8 cellular contexts compared by ENCODE assay signal in genomic region chr1:145858238-145858936, GRCh38. TPM values are rescaled to one million over a fixed set of nuclear protein-coding genes. Genes with fewer than 3 reads are reported as not detected.
DNase-seq lines count a peak whose midpoint lies in the region; ATAC-seq and TF ChIP-seq lines count a peak whose summit lies in the region.

No MANE protein-coding gene starts in this region.

- no peaks in the 10 kb centered on the region for H3K4me1 Mint-ChIP-seq in glutamatergic neuron (ENCODE audit: low read depth, unreplicated experiment)

- ATAC-seq in HG02870 (IDR thresholded peaks at IDR 0.05; ENCODE audit: unreplicated experiment) (peak; percentile 17), GM21515 (IDR thresholded peaks at IDR 0.05; ENCODE audit: unreplicated experiment) (no peak)

- no peaks in the 10 kb centered on the region for H3K9me2 ChIP-seq in PC-9 (ENCODE audit: insufficient read depth)

- H3K4me2 ChIP-seq in PC-9, result peak overlapping the region; percentile 75
- peak overlapping the region; percentile 88 for H3K4me2 ChIP-seq in parathyroid adenoma (ENCODE audit: low read length)

- H3K9ac ChIP-seq in parathyroid adenoma, result no peak overlapping the region

- 0 out of 2 replicates have a peak, but pooled peaks cover 14% of the 10 kb centered on the region for H3K36me3 ChIP-seq in PC-9 (ENCODE audit: low read depth)
- no peaks in the 10 kb centered on the region for H3K36me3 ChIP-seq in parathyroid adenoma (ENCODE audit: control insufficient read depth, insufficient read depth, low read length)

- H3K9me3 ChIP-seq in PC-9 (ENCODE audit: insufficient read depth, low read depth) (no peaks in the 10 kb centered on the region), parathyroid adenoma (ENCODE audit: control insufficient read depth, low read length) (no peaks in the 10 kb centered on the region)

- DNase-seq in EL, result peak; percentile 61
- DNase-seq in PC-9, result peak in 1 of 2 experiments; percentile 50
- DNase-seq in activated gamma-delta T cell treated with anti-CD3 and anti-CD28 coated beads, Interleukin-2, amount 50 U/mL, for 16 hours (ENCODE audit: low read depth), result peak; percentile 53
- DNase-seq in glutamatergic neuron, result peak; percentile 64
- DNase-seq in foreskin melanocyte, result no peak

- CTCF ChIA-PET in PC-9 (lab: Charles Lee), result interaction anchor here (0.5 to 2.3 kb wide), 9 partner anchors 8 to 148 kb away, joined by 3 to 29 read pairs (median 6); partner anchors contain the start of genes NUDT17 and PEX11B

- H3K36me3 Mint-ChIP-seq in glutamatergic neuron (ENCODE audit: unreplicated experiment), result no peaks in the 10 kb centered on the region

- H3K4me3 Mint-ChIP-seq in glutamatergic neuron (ENCODE audit: unreplicated experiment), result peak overlapping the region; percentile 89

- H3K9me3 Mint-ChIP-seq in glutamatergic neuron (ENCODE audit: unreplicated experiment), result peaks cover 2% of the 10 kb centered on the region

- H3F3A ChIP-seq in PC-9 (ENCODE audit: insufficient read depth, low read depth), result peaks cover 4% of the 10 kb centered on the region; the same call in 1 of the 2 replicates

- H4K20me1 ChIP-seq in PC-9 (ENCODE audit: insufficient read depth), result no peaks in the 10 kb centered on the region

- intact Hi-C loops in PC-9 (cut with micrococcal nuclease; ENCODE audit: unreplicated experiment), result loop anchor here (2.0 to 5.0 kb wide), 2 partner anchors 60 to 179 kb away; partner anchors contain the start of gene PEX11B

- POLR2A ChIA-PET in PC-9 (lab: Charles Lee; ENCODE audit: unreplicated experiment), result interaction anchor here (0.5 to 1.8 kb wide), 8 partner anchors 12 to 393 kb away, joined by 3 to 19 read pairs (median 4); partner anchors contain the start of gene PEX11B

- H3K4me1 ChIP-seq in PC-9 (replicated peaks; ENCODE audit: insufficient read depth) (peaks cover 8% of the 10 kb centered on the region), parathyroid adenoma (peaks cover 3% of the 10 kb centered on the region)

- peak overlapping the region; percentile 77 for H3K27ac Mint-ChIP-seq in glutamatergic neuron (ENCODE audit: unreplicated experiment)

- H3K27ac ChIP-seq in PC-9 (no peak overlapping the region), parathyroid adenoma (peak overlapping the region; percentile 70)

- peak overlapping the region; percentile 93 for H3K4me3 ChIP-seq in PC-9
- peak overlapping the region; percentile 82 for H3K4me3 ChIP-seq in parathyroid adenoma (ENCODE audit: low read depth, low read length)

- BruUV-seq in PC-9 (replicated peaks; lab: Mats Ljungman, UMichigan), result no TSS peak

- peaks cover 14% of the 10 kb centered on the region for H3K79me2 ChIP-seq in PC-9 (ENCODE audit: low read depth)
- H3K79me2 ChIP-seq in parathyroid adenoma, result no peaks in the 10 kb centered on the region

- TF ChIP-seq CTCF in PC-9 (conservative IDR thresholded peaks at IDR 0.05) (no peak), glutamatergic neuron (IDR thresholded peaks at IDR 0.05; ENCODE audit: partially characterized antibody, unreplicated experiment) (no peak), parathyroid adenoma (IDR thresholded peaks at IDR 0.05) (no peak)

- H3K27me3 Mint-ChIP-seq in glutamatergic neuron (ENCODE audit: unreplicated experiment), result peaks cover 1% of the 10 kb centered on the region

- peak overlapping the region; percentile 77 for H2AFZ ChIP-seq in PC-9
- H2AFZ ChIP-seq in parathyroid adenoma, result peak overlapping the region; percentile 96

- H3K27me3 ChIP-seq in PC-9 (ENCODE audit: insufficient read depth, low read depth) (no peaks in the 10 kb centered on the region), parathyroid adenoma (ENCODE audit: control insufficient read depth, insufficient read depth, low read length) (no peaks in the 10 kb centered on the region)

RNA-seq across cellular contexts. Expression of gene PIAS3, which starts 0.5 kb away (rescaled TPM):
- total RNA-seq in PC-9 (2021) (44.3 and 57.8 TPM in 2 replicates), glutamatergic neuron (ENCODE audit: unreplicated experiment) (20.3 TPM)

RNA-seq across cellular contexts. Expression of gene NUDT17, which starts 13.0 kb away (rescaled TPM):
- total RNA-seq in PC-9 (2021) (1.0 and 1.5 TPM in 2 replicates), glutamatergic neuron (ENCODE audit: unreplicated experiment) (2.4 TPM)

RNA-seq across cellular contexts. Expression of gene ANKRD35, which starts 27.3 kb away (rescaled TPM):
- total RNA-seq in PC-9 (2021) (0.78 and 1.2 TPM in 2 replicates), glutamatergic neuron (ENCODE audit: unreplicated experiment) (2.1 TPM)

RNA-seq across cellular contexts. Expression of gene POLR3C, which starts 34.4 kb away (rescaled TPM):
- total RNA-seq in PC-9 (2021), result 21.2 and 21.4 TPM in 2 replicates
- total RNA-seq in glutamatergic neuron (ENCODE audit: unreplicated experiment), result 43.4 TPM

RNA-seq across cellular contexts. Expression of gene RNF115, which starts 34.5 kb away (rescaled TPM):
- total RNA-seq in PC-9 (2021), result 8.8 and 11.0 TPM in 2 replicates
- 20.5 TPM for total RNA-seq in glutamatergic neuron (ENCODE audit: unreplicated experiment)
